Comparison of ENCODE assay signal across 8 cellular contexts in genomic region chr6:32968093-32968769, GRCh38. TPM values are rescaled to one million over a fixed set of nuclear protein-coding genes. Genes with fewer than 3 reads are reported as not detected.
DNase-seq lines count a peak whose midpoint lies in the region; ATAC-seq, FAIRE-seq and TF ChIP-seq lines count a peak whose summit lies in the region.

Gene BRD2 (plus strand): TSS chr6:32968594. CDS start chr6:32972899, 4,305 bp downstream.

- peaks cover 6 to 9% of the 10 kb centered on the region in 2 experiments; a peak in 3 of 5 replicates for H3K36me3 ChIP-seq in HepG2 (replicated peaks in 1 of 2; ENCODE audit: control insufficient read depth in 1 of 2, insufficient read depth in 2 of 2, low read length in 2 of 2)

- CTCF ChIA-PET in HepG2 (lab: Yijun Ruan, JAX; ENCODE audit: low intra/inter-chr PET ratio, low total read pairs) = interaction anchor here (1.3 to 2.1 kb wide), 2 partner anchors 16 to 35 kb away, joined by 3 to 12 read pairs; partner anchors contain the start of gene HLA-DMA

- peaks cover 39% of the 10 kb centered on the region for H3K4me1 ChIP-seq in HepG2 (ENCODE audit: insufficient read depth, low read length)

- H3K4me2 ChIP-seq in HepG2 (ENCODE audit: low read depth, low read length) = peak within 1 kb of the TSS; percentile 99

- no peaks in the 10 kb centered on the region for H3K9me3 ChIP-seq in HepG2 (ENCODE audit: low read length)

- H4K20me1 ChIP-seq in HepG2 (ENCODE audit: insufficient read depth, low read length) = peaks cover 12% of the 10 kb centered on the region

- H3K9ac ChIP-seq in HepG2 (ENCODE audit: insufficient read depth, low read depth, low read length) = peak within 1 kb of the TSS; percentile 100

- H3K36me3 Mint-ChIP-seq in dendritic cell treated with granulocyte-macrophage colony-stimulating factor and Interleukin-4, amounts not matched to agents 40 ng/mL and 50 ng/mL, for 4 days (ENCODE audit: low read depth) = peaks cover 66% of the 10 kb centered on the region

- whole genome bisulfite sequencing in HepG2 (ENCODE audit: low lambda C conversion rate) = 0% methylated on average over 32 of the region's 55 CpGs

- TSS peak; percentile 58 for BruUV-seq in HepG2 (replicated peaks; lab: Mats Ljungman, UMichigan)

- peak; percentile 52 for TF ChIP-seq RAD21 in HepG2 (CRISPR knock-in tag; IDR thresholded peaks at IDR 0.05)

- H3K4me3 Mint-ChIP-seq in dendritic cell treated with granulocyte-macrophage colony-stimulating factor and Interleukin-4, amounts not matched to agents 40 ng/mL and 50 ng/mL, for 4 days = peak within 1 kb of the TSS; percentile 97

- in situ Hi-C loops in HepG2 (cut with HindIII; ENCODE audit: extremely low pct_ligation_motif_present, low pct_unique_long_range_greater_than_20kb) = loop anchor here (25.0 kb wide), 1 partner anchor 1056 kb away; the partner anchor contains the start of gene ZBTB12

- peak within 1 kb of the TSS; percentile 99 for H3K27ac ChIP-seq in HepG2 (ENCODE audit: extremely low read length, insufficient read depth, low read length)

- H3K27me3 Mint-ChIP-seq in dendritic cell treated with granulocyte-macrophage colony-stimulating factor and Interleukin-4, amounts not matched to agents 40 ng/mL and 50 ng/mL, for 4 days = no peaks in the 10 kb centered on the region

- TF ChIP-seq EP300 in HepG2 (IDR thresholded peaks at IDR 0.05; ENCODE audit: low read depth in 2 of 2, low read length in 2 of 2) (no peak), HepG2 (CRISPR knock-in tag; IDR thresholded peaks at IDR 0.05; ENCODE audit: borderline replicate concordance) (0 out of 2 replicates have a peak, but pooled peaks have one; percentile 50)

- peak; percentile 42; the same call in 1 of the 2 replicates for TF ChIP-seq CTCF in HepG2 (CRISPR knock-in tag; IDR thresholded peaks at IDR 0.05)

- FAIRE-seq in HepG2 (lab: Jason Lieb, UNC) = peak; percentile 63

- peaks cover 51% of the 10 kb centered on the region for H3K79me2 ChIP-seq in HepG2 (ENCODE audit: insufficient read depth, low read length)

- H3K27me3 ChIP-seq in HepG2 (ENCODE audit: control insufficient read depth in 1 of 2, insufficient read depth in 2 of 2, low read length in 2 of 2) = no peaks in the 10 kb centered on the region; a peak in 1 of 5 replicates

- H3K9me3 Mint-ChIP-seq in dendritic cell treated with granulocyte-macrophage colony-stimulating factor and Interleukin-4, amounts not matched to agents 40 ng/mL and 50 ng/mL, for 4 days = no peaks in the 10 kb centered on the region

- H2AFZ ChIP-seq in HepG2 (ENCODE audit: low read length) = no peak within 1 kb of the TSS

- H3K4me3 ChIP-seq in HepG2 (replicated peaks in 1 of 3; ENCODE audit: insufficient read depth in 1 of 3, low read depth in 2 of 3, low read length in 3 of 3) = peak within 1 kb of the TSS; percentile 75 to 96 (median 78)

- peak in 1 of 2 experiments; percentile 87; a peak in 2 of 4 replicates for TF ChIP-seq POLR2A in HepG2 (IDR thresholded peaks at IDR 0.05; ENCODE audit: insufficient read depth in 1 of 2, low read depth in 2 of 2, low read length in 2 of 2)

- peak; percentile 95 for DNase-seq in AG08396 (ENCODE audit: low spot score)
- DNase-seq in NCI-H748 (lab: John Stamatoyannopoulos, UW; ENCODE audit: unreplicated experiment) = peak; percentile 97
- DNase-seq in activated CD4-positive, alpha-beta T cell treated with anti-CD3 and anti-CD28 coated beads, Interleukin-2, amount 50 U/mL, for 4 hours = peak; percentile 94
- DNase-seq in HepG2 (ENCODE audit: low spot score) = peak; percentile 98
- peak; percentile 92 to 93 for DNase-seq in stimulated activated CD4-positive, alpha-beta T cell treated with anti-CD3 and anti-CD28 coated beads, Interleukin-2, amount 100 ng/mL, for 48 hours

- peaks cover 48% of the 10 kb centered on the region for H3K4me1 Mint-ChIP-seq in dendritic cell treated with granulocyte-macrophage colony-stimulating factor and Interleukin-4, amounts not matched to agents 40 ng/mL and 50 ng/mL, for 4 days (ENCODE audit: low read depth)

- intact Hi-C loops in dendritic cell treated with granulocyte-macrophage colony-stimulating factor and Interleukin-4, amounts not matched to agents 40 ng/mL and 50 ng/mL, for 4 days (cut with micrococcal nuclease) = loop anchor here (5.0 kb wide), 1 partner anchor 76 kb away; no protein-coding TSS in a partner anchor
- intact Hi-C loops in HepG2 (cut with micrococcal nuclease; ENCODE audit: unreplicated experiment) = loop anchor here (5.0 kb wide), 1 partner anchor 81 kb away; no protein-coding TSS in a partner anchor

- ATAC-seq in GM19025 (IDR thresholded peaks at IDR 0.05; ENCODE audit: low read depth, unreplicated experiment) (peak; percentile 26), HG03460 (IDR thresholded peaks at IDR 0.05; ENCODE audit: unreplicated experiment) (peak; percentile 22), HepG2 (peak; percentile 54)

- H3K27ac Mint-ChIP-seq in dendritic cell treated with granulocyte-macrophage colony-stimulating factor and Interleukin-4, amounts not matched to agents 40 ng/mL and 50 ng/mL, for 4 days = peak within 1 kb of the TSS; percentile 100

- POLR2A ChIA-PET in HepG2 (lab: Yijun Ruan, JAX) = interaction anchor here (0.7 to 10.5 kb wide), 8 partner anchors 9 to 355 kb away, joined by 3 to 305 read pairs (median 38); partner anchors contain the start of genes HLA-DMA, PSMB9, TAP1 and ZBTB22

TF ChIP-seq in HepG2, 621 proteins besides CTCF, POLR2A, EP300 and RAD21 (continues in another document):
- TF ChIP-seq NPAS2 (CRISPR knock-in tag; IDR thresholded peaks at IDR 0.05; ENCODE audit: borderline replicate concordance) = no peak
- TF ChIP-seq, protein P1, sequence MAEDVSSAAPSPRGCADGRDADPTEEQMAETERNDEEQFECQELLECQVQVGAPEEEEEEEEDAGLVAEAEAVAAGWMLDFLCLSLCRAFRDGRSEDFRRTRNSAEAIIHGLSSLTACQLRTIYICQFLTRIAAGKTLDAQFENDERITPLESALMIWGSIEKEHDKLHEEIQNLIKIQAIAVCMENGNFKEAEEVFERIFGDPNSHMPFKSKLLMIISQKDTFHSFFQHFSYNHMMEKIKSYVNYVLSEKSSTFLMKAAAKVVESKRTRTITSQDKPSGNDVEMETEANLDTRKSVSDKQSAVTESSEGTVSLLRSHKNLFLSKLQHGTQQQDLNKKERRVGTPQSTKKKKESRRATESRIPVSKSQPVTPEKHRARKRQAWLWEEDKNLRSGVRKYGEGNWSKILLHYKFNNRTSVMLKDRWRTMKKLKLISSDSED (CRISPR knock-in tag; IDR thresholded peaks at IDR 0.05) = peak; percentile 80; the same call in 1 of the 2 replicates
- TF ChIP-seq, protein P2, sequence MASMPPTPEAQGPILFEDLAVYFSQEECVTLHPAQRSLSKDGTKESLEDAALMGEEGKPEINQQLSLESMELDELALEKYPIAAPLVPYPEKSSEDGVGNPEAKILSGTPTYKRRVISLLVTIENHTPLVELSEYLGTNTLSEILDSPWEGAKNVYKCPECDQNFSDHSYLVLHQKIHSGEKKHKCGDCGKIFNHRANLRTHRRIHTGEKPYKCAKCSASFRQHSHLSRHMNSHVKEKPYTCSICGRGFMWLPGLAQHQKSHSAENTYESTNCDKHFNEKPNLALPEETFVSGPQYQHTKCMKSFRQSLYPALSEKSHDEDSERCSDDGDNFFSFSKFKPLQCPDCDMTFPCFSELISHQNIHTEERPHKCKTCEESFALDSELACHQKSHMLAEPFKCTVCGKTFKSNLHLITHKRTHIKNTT (CRISPR knock-in tag; IDR thresholded peaks at IDR 0.05) = no peak; the same call in 1 of the 2 replicates
- peak; percentile 99; the same call in 1 of the 2 replicates for TF ChIP-seq ZNF253 (CRISPR knock-in tag; IDR thresholded peaks at IDR 0.05; ENCODE audit: borderline replicate concordance)

RNA-seq across cellular contexts. Expression of gene BRD2, which starts in this region (rescaled TPM):
- 71.5 and 143 TPM in 2 replicates for total RNA-seq in HepG2 (2016; rRNA removed; fragmentation: Illumina TruSeq; extraction: Trizol)
- 57.3 and 65.0 TPM in 2 replicates for total RNA-seq in HepG2 (2016; cell fraction: cytosol; rRNA removed; fragmentation: Illumina TruSeq; extraction: Trizol; ENCODE audit: low read depth)
- total RNA-seq in HepG2 (2016; cell fraction: insoluble cytoplasmic fraction; rRNA removed; fragmentation: Illumina TruSeq; extraction: Trizol) = 67.2 and 139 TPM in 2 replicates
- total RNA-seq in HepG2 (2016; cell fraction: membrane; rRNA removed; fragmentation: Illumina TruSeq; extraction: Trizol) = 98.6 and 98.8 TPM in 2 replicates
- total RNA-seq in HepG2 (2016; cell fraction: nucleus; rRNA removed; fragmentation: Illumina TruSeq; extraction: Trizol) = 221 and 247 TPM in 2 replicates
- 194 and 202 TPM in 2 replicates for polyA plus RNA-seq in HepG2 (2011; rRNA removed)
- polyA plus RNA-seq in HepG2 (2011; cell fraction: cytosol; rRNA removed) = 75.6 and 93.5 TPM in 2 replicates
- polyA plus RNA-seq in HepG2 (2011; cell fraction: nucleus; rRNA removed) = 401 and 432 TPM in 2 replicates
- 149 and 160 TPM in 2 replicates for polyA plus RNA-seq in HepG2 (2012)
- polyA plus RNA-seq in HepG2 (2016; cell fraction: cytosol; fragmentation: Illumina TruSeq; extraction: Trizol; ENCODE audit: low read depth) = 30.1 and 33.2 TPM in 2 replicates
- polyA plus RNA-seq in HepG2 (2016; cell fraction: insoluble cytoplasmic fraction; fragmentation: Illumina TruSeq; extraction: Trizol; ENCODE audit: low read depth) = 94.6 and 114 TPM in 2 replicates
- polyA plus RNA-seq in HepG2 (2016; cell fraction: membrane; fragmentation: Illumina TruSeq; extraction: Trizol; ENCODE audit: low read depth) = 58.5 and 64.6 TPM in 2 replicates
- polyA plus RNA-seq in HepG2 (2016; cell fraction: nucleus; fragmentation: Illumina TruSeq; extraction: Trizol; ENCODE audit: insufficient read depth, low read depth) = 653 and 682 TPM in 2 replicates
- 126 and 157 TPM in 2 replicates for polyA minus RNA-seq in HepG2 (2011; rRNA and poly(A)+ RNA removed; ENCODE audit: low replicate concordance)
- polyA minus RNA-seq in HepG2 (2011; cell fraction: cytosol; rRNA and poly(A)+ RNA removed) = 43.6 and 49.2 TPM in 2 replicates
- 223 and 377 TPM in 2 replicates for polyA minus RNA-seq in HepG2 (2011; cell fraction: nucleus; rRNA and poly(A)+ RNA removed)

Comparison
In these comparisons a context has a peak if more than half of its experiments do, and no peak if none do; other contexts are left out.
1. Peak in every context shown above with its lines: DNase-seq, ATAC-seq, H3K4me3 ChIP-seq and H3K27ac ChIP-seq.